ENCODE assay signal across 8 cellular contexts in the genomic region with DNA sequence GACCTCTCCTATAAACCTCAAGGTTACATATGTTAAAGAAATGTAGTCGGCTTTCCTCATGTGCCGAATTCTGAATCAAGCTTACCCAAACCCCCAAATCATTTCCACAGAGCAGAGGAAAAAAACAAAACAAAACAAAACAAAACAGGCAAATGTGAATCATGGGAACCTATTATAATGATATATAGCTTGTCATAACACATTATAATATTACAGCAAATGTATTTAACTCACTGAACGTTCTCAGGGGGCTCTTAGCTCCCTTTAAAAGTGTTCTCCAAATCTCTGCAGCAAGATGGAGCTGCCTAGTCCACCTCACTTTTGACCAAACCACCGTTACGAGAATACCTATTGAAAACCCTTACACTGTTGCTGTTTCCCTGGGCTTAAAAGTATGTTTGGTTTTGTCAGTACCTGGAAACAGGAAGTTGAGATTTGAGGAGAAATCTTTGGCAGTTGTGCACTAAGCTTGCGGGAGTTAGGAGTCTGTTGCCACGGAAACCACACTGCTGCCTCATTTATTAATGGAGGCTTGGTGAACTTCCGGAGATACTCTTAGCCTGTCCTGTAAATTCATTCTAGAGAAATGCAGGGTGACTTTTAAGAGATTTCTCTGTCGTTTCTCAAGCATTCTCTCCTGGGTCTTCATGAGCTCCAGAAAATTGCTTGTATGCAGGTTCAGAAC.
DNase-seq lines count a peak whose midpoint lies in the region; ATAC-seq and TF ChIP-seq lines count a peak whose summit lies in the region.

No MANE protein-coding gene starts in this region.

- WGBS in thyroid gland, 2 donors, result 16 to 18% methylated on average over 9 of the region's 9 CpGs

- H3K4me3 ChIP-seq in AG09309 (ENCODE audit: control insufficient read depth, low read depth, low read length) (no peak overlapping the region), SK-N-MC (peak overlapping the region; percentile 70), thyroid gland (replicated peaks in 1 of 3) (no peak overlapping the region)

- no peak overlapping the region for H3K4me3 Mint-ChIP-seq in glutamatergic neuron (ENCODE audit: unreplicated experiment)

- DNase-seq in AG09309 (ENCODE audit: low read depth), result peak; percentile 47
- no peak for DNase-seq in HEK293T (ENCODE audit: extremely low spot score)
- peak; percentile 87 for DNase-seq in SK-N-MC (ENCODE audit: low read depth, low spot score)
- no peak for DNase-seq in glutamatergic neuron
- peak; percentile 54 to 59 for DNase-seq in thyroid gland
- DNase-seq in occipital lobe (lab: John Stamatoyannopoulos, UW), result no peak
- DNase-seq in HuH-7.5 (ENCODE audit: low spot score), result no peak

- H3K9ac ChIP-seq in SK-N-MC (ENCODE audit: insufficient read length), result peak overlapping the region; percentile 10

- POLR2A ChIA-PET in HEK293T (lab: Yijun Ruan, JAX), result interaction anchor here (0.9 to 1.1 kb wide), 2 partner anchors 14 to 164 kb away, joined by 3 to 5 read pairs; no protein-coding TSS in a partner anchor

- H3K4me1 Mint-ChIP-seq in glutamatergic neuron (ENCODE audit: low read depth, unreplicated experiment), result peaks cover 42% of the 10 kb centered on the region

- no peaks in the 10 kb centered on the region for H3K27me3 ChIP-seq in thyroid gland

- H3K27ac Mint-ChIP-seq in glutamatergic neuron (ENCODE audit: unreplicated experiment), result peak overlapping the region; percentile 29

- intact Hi-C loops in thyroid gland (cut with DNase I), result no loop called here

- H3K9me3 Mint-ChIP-seq in glutamatergic neuron (ENCODE audit: unreplicated experiment), result peaks cover 2% of the 10 kb centered on the region

- CTCF ChIA-PET in HEK293T (lab: Yijun Ruan, JAX), result interaction anchor here (0.6 to 1.3 kb wide), 3 partner anchors 12 to 512 kb away, joined by 3 to 6 read pairs (median 4); no protein-coding TSS in a partner anchor

- H3K27ac ChIP-seq in SK-N-MC (peak overlapping the region; percentile 86), thyroid gland (peak overlapping the region in 1 of 3 donors; percentile 26)

- peaks cover 10 to 39% of the 10 kb centered on the region in 2 donors for H3K4me1 ChIP-seq in thyroid gland

- no peak for TF ChIP-seq POLR2A in thyroid gland (IDR thresholded peaks at IDR 0.05)

- peaks cover 3% of the 10 kb centered on the region for H3K27me3 Mint-ChIP-seq in glutamatergic neuron (ENCODE audit: unreplicated experiment)

- H3K36me3 Mint-ChIP-seq in glutamatergic neuron (ENCODE audit: unreplicated experiment), result no peaks in the 10 kb centered on the region

- no peaks in the 10 kb centered on the region for H3K9me3 ChIP-seq in SK-N-MC (ENCODE audit: low read depth, low read length)
- H3K9me3 ChIP-seq in thyroid gland, result no peaks in the 10 kb centered on the region

- TF ChIP-seq CTCF in AG09309 (IDR thresholded peaks at IDR 0.05; ENCODE audit: control insufficient read depth, insufficient read depth, low read depth, low read length, missing control alignments), result no peak
- TF ChIP-seq CTCF in glutamatergic neuron (IDR thresholded peaks at IDR 0.05; ENCODE audit: partially characterized antibody, unreplicated experiment), result no peak
- TF ChIP-seq CTCF in thyroid gland (IDR thresholded peaks at IDR 0.05), result no peak

- no peak for ATAC-seq in GM21576 (IDR thresholded peaks at IDR 0.05; ENCODE audit: unreplicated experiment)

- H3K36me3 ChIP-seq in SK-N-MC (ENCODE audit: insufficient read depth, low read length) (no peaks in the 10 kb centered on the region), thyroid gland (no peaks in the 10 kb centered on the region)

TF ChIP-seq in HEK293T, 16 proteins besides CTCF, POLR2A, EP300 and RAD21:
- TF ChIP-seq, protein P1, sequence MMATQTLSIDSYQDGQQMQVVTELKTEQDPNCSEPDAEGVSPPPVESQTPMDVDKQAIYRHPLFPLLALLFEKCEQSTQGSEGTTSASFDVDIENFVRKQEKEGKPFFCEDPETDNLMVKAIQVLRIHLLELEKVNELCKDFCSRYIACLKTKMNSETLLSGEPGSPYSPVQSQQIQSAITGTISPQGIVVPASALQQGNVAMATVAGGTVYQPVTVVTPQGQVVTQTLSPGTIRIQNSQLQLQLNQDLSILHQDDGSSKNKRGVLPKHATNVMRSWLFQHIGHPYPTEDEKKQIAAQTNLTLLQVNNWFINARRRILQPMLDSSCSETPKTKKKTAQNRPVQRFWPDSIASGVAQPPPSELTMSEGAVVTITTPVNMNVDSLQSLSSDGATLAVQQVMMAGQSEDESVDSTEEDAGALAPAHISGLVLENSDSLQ (IDR thresholded peaks at IDR 0.05), result peak; percentile 56
- TF ChIP-seq FOXA1 (IDR thresholded peaks at IDR 0.05), result no peak
TF ChIP-seq in HEK293T: peak in this region for 1.

Comparison
In these comparisons a context has a peak if more than half of its experiments do, and no peak if none do; other contexts are left out.
1. DNase-seq: peak in AG09309 (single experiment), SK-N-MC (single experiment) and thyroid gland (2 of 2); none in HEK293T (single experiment), glutamatergic neuron (single experiment), occipital lobe (single experiment) and HuH-7.5 (single experiment).